8 cellular contexts compared by ENCODE assay signal in genomic region chr5:127517110-127517479, GRCh38. TPM values are rescaled to one million over a fixed set of nuclear protein-coding genes. Genes with fewer than 3 reads are reported as not detected.
A peak's percentile ranks its signal among the peaks of the same experiment; 100 is the strongest.
DNase-seq lines count a peak whose midpoint lies in the region; ATAC-seq and TF ChIP-seq lines count a peak whose summit lies in the region.

No MANE protein-coding gene starts in this region.

- ATAC-seq in GM18858 (IDR thresholded peaks at IDR 0.05; ENCODE audit: unreplicated experiment): peak; percentile 17
- ATAC-seq in HG03064 (IDR thresholded peaks at IDR 0.05; ENCODE audit: low read depth, unreplicated experiment): peak; percentile 27
- peak; percentile 41 to 79 (median 75) for ATAC-seq in psoas muscle

- peaks cover 5% of the 10 kb centered on the region; the same call in 1 of the 2 replicates for H3K9me3 ChIP-seq in SK-N-MC (ENCODE audit: low read depth, low read length)
- H3K9me3 ChIP-seq in psoas muscle: no peaks in the 10 kb centered on the region

- peaks cover 8% of the 10 kb centered on the region for H3K4me1 ChIP-seq in psoas muscle

- H3K27me3 ChIP-seq in psoas muscle (ENCODE audit: insufficient read depth in 3 of 3, low read length in 2 of 3): no peaks in the 10 kb centered on the region

- intact Hi-C loops in psoas muscle (cut with DNase I): loop anchor here in 1 of 2 donors (10.0 kb wide), 1 partner anchor 862 kb away; no protein-coding TSS in a partner anchor

- H3K27ac ChIP-seq in SK-N-MC (no peak overlapping the region), psoas muscle (peak overlapping the region; percentile 85)

- peak; percentile 10 for DNase-seq in 8988T
- DNase-seq in SK-N-MC (ENCODE audit: low read depth, low spot score): no peak
- no peak for DNase-seq in fibroblast of the aortic adventitia (ENCODE audit: low read depth)
- no peak for DNase-seq in psoas muscle
- DNase-seq in activated gamma-delta T cell (lab: John Stamatoyannopoulos, UW): no peak
- DNase-seq in activated CD4-positive, CD25-positive, alpha-beta regulatory T cell (lab: John Stamatoyannopoulos, UW): no peak

- H3K4me3 ChIP-seq in SK-N-MC: peak overlapping the region; percentile 73
- H3K4me3 ChIP-seq in fibroblast of the aortic adventitia (ENCODE audit: low read depth, low read length): peak overlapping the region; percentile 70
- H3K4me3 ChIP-seq in psoas muscle: peak overlapping the region; percentile 96

- no peak overlapping the region for H3K9ac ChIP-seq in SK-N-MC (ENCODE audit: insufficient read length)

- peaks cover 34% of the 10 kb centered on the region for H3K36me3 ChIP-seq in SK-N-MC (ENCODE audit: insufficient read depth, low read length)
- H3K36me3 ChIP-seq in psoas muscle (ENCODE audit: insufficient read depth in 1 of 2, low read depth in 1 of 2): no peaks in the 10 kb centered on the region

- 3 to 9% (median 5%) methylated on average over 9 of the region's 9 CpGs for WGBS in psoas muscle, 3 donors

- TF ChIP-seq CTCF in fibroblast of the aortic adventitia (IDR thresholded peaks at IDR 0.05; ENCODE audit: insufficient read depth, low read length) (no peak), psoas muscle (IDR thresholded peaks at IDR 0.05) (no peak)

RNA-seq across cellular contexts. Expression of gene PRRC1, which starts 0.3 kb away (rescaled TPM):
- 49.2 and 79.5 TPM in 2 replicates for total RNA-seq in fibroblast of the aortic adventitia (ENCODE audit: low replicate concordance)
- 10 to 100 TPM; 14.0 to 26.6 (median 16.4) TPM for total RNA-seq in psoas muscle
- polyA plus RNA-seq in psoas muscle: 10 to 100 TPM in 2 of 3 donors, 1 to 10 TPM in 1; 7.0 to 14.4 (median 13.5) TPM

Comparison
In these comparisons a context has a peak if more than half of its experiments do, and no peak if none do; other contexts are left out.
1. ATAC-seq: peak in every context shown above with its lines; median percentile 75 in psoas muscle; 27 in HG03064; 17 in GM18858.